ENCODE assay signal across 8 cellular contexts in genomic region chr2:87852864-87853497, GRCh38. TPM values are rescaled to one million over a fixed set of nuclear protein-coding genes. Genes with fewer than 3 reads are reported as not detected.
DNase-seq lines count a peak whose midpoint lies in the region; ATAC-seq and TF ChIP-seq lines count a peak whose summit lies in the region.
"Not testable (repeated sequence)": the region's sequence is repeated elsewhere in the genome, so short reads cannot be mapped to it uniquely, and the experiment has no call there.

No MANE protein-coding gene starts in this region.

- H3K27me3 Mint-ChIP-seq in activated naive CD8-positive, alpha-beta T cell treated with anti-CD3 and anti-CD28 coated beads, Interleukin-2, amount 10 ng/mL, durations not matched to agents 7 days and 5 days; stimulated activated naive B cell treated with anti-CD40 and anti-IgM and Interleukin-4, amounts not matched to agents 10 μg/mL and 1 μg/mL and 100 μg/mL, for 72 hours: not testable (repeated sequence)

- not testable (repeated sequence) for H3K9me3 Mint-ChIP-seq in activated naive CD8-positive, alpha-beta T cell treated with anti-CD3 and anti-CD28 coated beads, Interleukin-2, amount 10 ng/mL, durations not matched to agents 7 days and 5 days; stimulated activated naive B cell treated with anti-CD40 and anti-IgM and Interleukin-4, amounts not matched to agents 10 μg/mL and 1 μg/mL and 100 μg/mL, for 72 hours

- peak; percentile 1 for DNase-seq in HS-5 (ENCODE audit: low read depth)
- peak; percentile 2 to 26 for DNase-seq in activated CD4-positive, alpha-beta T cell treated with anti-CD3 and anti-CD28 coated beads, Interleukin-2, amount 50 U/mL, for 24 hours (ENCODE audit: low read depth in 1 of 2, low spot score in 1 of 2)
- not testable (repeated sequence) for DNase-seq in activated naive CD8-positive, alpha-beta T cell treated with anti-CD3 and anti-CD28 coated beads, Interleukin-2, amount 10 ng/mL, durations not matched to agents 7 days and 5 days; lower lobe of right lung; stimulated activated naive B cell treated with anti-CD40 and anti-IgM and Interleukin-4, amounts not matched to agents 10 μg/mL and 1 μg/mL and 100 μg/mL, for 72 hours

- not testable (repeated sequence) for H3K27ac ChIP-seq in lower lobe of right lung

- intact Hi-C loops in lower lobe of right lung (cut with DNase I): not testable (repeated sequence)

- H3K4me3 Mint-ChIP-seq in activated naive CD8-positive, alpha-beta T cell treated with anti-CD3 and anti-CD28 coated beads, Interleukin-2, amount 10 ng/mL, durations not matched to agents 7 days and 5 days; stimulated activated naive B cell treated with anti-CD40 and anti-IgM and Interleukin-4, amounts not matched to agents 10 μg/mL and 1 μg/mL and 100 μg/mL, for 72 hours: not testable (repeated sequence)

- H3K9me3 ChIP-seq in lower lobe of right lung: not testable (repeated sequence)

- H3K27me3 ChIP-seq in lower lobe of right lung (ENCODE audit: low read depth): not testable (repeated sequence)

- TF ChIP-seq CTCF in lower lobe of right lung (IDR thresholded peaks at IDR 0.05): not testable (repeated sequence)

- not testable (repeated sequence) for H3K4me3 ChIP-seq in lower lobe of right lung

- H3K4me1 ChIP-seq in lower lobe of right lung: not testable (repeated sequence)

- POLR2A ChIA-PET in activated naive CD8-positive, alpha-beta T cell treated with anti-CD3 and anti-CD28 coated beads, Interleukin-2, amount 10 ng/mL, durations not matched to agents 7 days and 5 days (lab: Charles Lee): not testable (repeated sequence)

- not testable (repeated sequence) for H3K36me3 Mint-ChIP-seq in activated naive CD8-positive, alpha-beta T cell treated with anti-CD3 and anti-CD28 coated beads, Interleukin-2, amount 10 ng/mL, durations not matched to agents 7 days and 5 days; stimulated activated naive B cell treated with anti-CD40 and anti-IgM and Interleukin-4, amounts not matched to agents 10 μg/mL and 1 μg/mL and 100 μg/mL, for 72 hours

- not testable (repeated sequence) for H3K27ac Mint-ChIP-seq in activated naive CD8-positive, alpha-beta T cell treated with anti-CD3 and anti-CD28 coated beads, Interleukin-2, amount 10 ng/mL, durations not matched to agents 7 days and 5 days
- H3K27ac Mint-ChIP-seq in stimulated activated naive B cell treated with anti-CD40 and anti-IgM and Interleukin-4, amounts not matched to agents 10 μg/mL and 1 μg/mL and 100 μg/mL, for 72 hours: peak overlapping the region; percentile 77

- H3K4me1 Mint-ChIP-seq in activated naive CD8-positive, alpha-beta T cell treated with anti-CD3 and anti-CD28 coated beads, Interleukin-2, amount 10 ng/mL, durations not matched to agents 7 days and 5 days; stimulated activated naive B cell treated with anti-CD40 and anti-IgM and Interleukin-4, amounts not matched to agents 10 μg/mL and 1 μg/mL and 100 μg/mL, for 72 hours: not testable (repeated sequence)

- peak; percentile 93 for ATAC-seq in GM18858 (IDR thresholded peaks at IDR 0.05; ENCODE audit: unreplicated experiment)
- peak; percentile 96 for ATAC-seq in GM21619 (IDR thresholded peaks at IDR 0.05; ENCODE audit: unreplicated experiment)
- ATAC-seq in HG03045 (IDR thresholded peaks at IDR 0.05; ENCODE audit: unreplicated experiment): peak; percentile 71
- peak; percentile 85 for ATAC-seq in activated naive CD8-positive, alpha-beta T cell treated with anti-CD3 and anti-CD28 coated beads, Interleukin-2, amount 10 ng/mL, durations not matched to agents 7 days and 5 days (ENCODE audit: low read depth)
- peak; percentile 48 to 77 for ATAC-seq in lower lobe of right lung
- peak; percentile 97 to 98 for ATAC-seq in stimulated activated naive B cell treated with anti-CD40 and anti-IgM and Interleukin-4, amounts not matched to agents 10 μg/mL and 1 μg/mL and 100 μg/mL, for 72 hours (replicated peaks)

- not testable (repeated sequence) for H3K36me3 ChIP-seq in lower lobe of right lung

RNA-seq across cellular contexts. Expression of gene RGPD2, which starts 27.4 kb away (rescaled TPM):
- total RNA-seq in activated naive CD8-positive, alpha-beta T cell treated with anti-CD3 and anti-CD28 coated beads, Interleukin-2, amount 10 ng/mL, durations not matched to agents 7 days and 5 days: 1 to 10 TPM; 4.0 to 7.9 TPM
- 1.5 TPM for total RNA-seq in lower lobe of right lung
